19 cellular contexts compared by ENCODE assay signal in the genomic region with DNA sequence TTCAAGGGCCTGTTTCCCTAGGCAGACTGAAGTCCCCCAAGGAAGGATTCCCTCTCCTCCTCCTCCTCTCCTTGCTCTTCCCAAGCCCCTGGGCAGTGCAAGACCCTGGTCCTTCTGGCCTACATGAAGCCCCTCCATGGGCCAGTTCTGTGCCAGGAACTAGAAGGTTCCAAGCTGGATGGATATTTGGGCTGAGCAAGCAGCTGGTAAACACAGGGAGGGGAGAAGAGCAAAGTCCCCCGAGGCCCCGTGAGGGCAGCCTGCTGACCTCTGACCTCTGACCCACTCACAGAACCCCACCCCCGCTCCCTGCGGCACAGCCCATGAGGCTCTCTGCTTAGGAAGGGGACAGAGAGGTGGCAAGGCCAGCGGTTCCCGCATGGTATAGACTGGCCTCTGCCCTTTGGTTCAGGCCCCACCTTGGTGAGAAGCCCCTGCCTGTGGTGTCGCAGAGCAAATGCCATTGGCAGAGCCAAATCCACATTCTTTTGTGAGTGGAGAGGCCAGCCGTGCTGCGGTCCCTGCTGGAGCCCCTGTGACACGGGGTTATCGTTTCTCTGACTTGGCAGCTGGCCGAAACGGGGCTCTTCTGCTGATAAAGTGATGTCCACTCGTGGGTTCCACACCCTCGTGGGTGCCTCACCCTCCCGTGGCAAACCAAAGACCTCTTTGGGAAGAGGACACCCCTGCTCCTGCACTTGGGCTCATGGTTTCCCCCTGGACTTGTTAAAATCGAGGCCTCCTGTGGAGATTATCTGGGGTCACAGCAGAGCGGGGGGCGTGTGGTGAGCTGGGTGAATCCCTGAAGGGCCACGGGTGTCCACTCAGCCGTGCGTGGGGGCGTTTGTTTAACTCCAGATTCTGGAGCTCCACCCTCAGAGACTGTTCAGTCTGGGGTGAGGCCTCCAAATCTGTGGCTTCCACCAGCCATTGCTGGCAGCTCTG. TPM values are rescaled to one million over a fixed set of nuclear protein-coding genes. Genes with fewer than 3 reads are reported as not detected.
DNase-seq lines count a peak whose midpoint lies in the region; ATAC-seq, FAIRE-seq and TF ChIP-seq lines count a peak whose summit lies in the region.
"Had no signal": no experiment of that assay in that cellular context is flagged by ENCODE, and none has a peak within 500 bp of the region (broad histone marks: within the 10 kb centered on the region; RNA-seq: fewer than 3 reads in every experiment).

No MANE protein-coding gene starts in this region.

- H3K9ac ChIP-seq in H1 (replicated peaks in 1 of 4; ENCODE audit: extremely low read depth in 1 of 4, low read depth in 3 of 4, low read length in 3 of 4): no peak overlapping the region

- no peaks in the 10 kb centered on the region for H3K79me2 ChIP-seq in H1 (ENCODE audit: control insufficient read depth in 1 of 2, insufficient read depth in 2 of 2, low read length in 2 of 2)

- no peak for FAIRE-seq in H1 (lab: Jason Lieb, UNC)

- H3K23ac ChIP-seq in H1 (ENCODE audit: insufficient read length): no peak overlapping the region

- H3K36me3 ChIP-seq in WERI-Rb-1 (no peaks in the 10 kb centered on the region), H1 (ENCODE audit: control insufficient read depth in 2 of 4, insufficient read depth in 4 of 4, low read length in 3 of 4) (no peaks in the 10 kb centered on the region), right lobe of liver (no peaks in the 10 kb centered on the region)
- H3K36me3 ChIP-seq: Peyer's patch had no signal

- H3K4ac ChIP-seq in H1 (replicated peaks; ENCODE audit: insufficient read length, low read depth, low read length): peak overlapping the region; percentile 19

- no peaks in the 10 kb centered on the region for H3K79me1 ChIP-seq in H1 (ENCODE audit: low read depth, low read length)

- no peak overlapping the region for H2AK5ac ChIP-seq in H1 (ENCODE audit: low read depth, low read length)

- H3K36me3 Mint-ChIP-seq in stimulated activated naive B cell treated with anti-CD40 and anti-IgM and Interleukin-4, amounts not matched to agents 10 μg/mL and 1 μg/mL and 100 μg/mL, for 72 hours: peaks cover 0 to 3% of the 10 kb centered on the region in 2 donors
- H3K36me3 Mint-ChIP-seq in natural killer cell treated with Interleukin-12 subunit alpha and Interleukin-12 subunit beta and Interleukin-15 and Interleukin-18, amount 100 ng/mL, for 72 hours: no peaks in the 10 kb centered on the region
- H3K36me3 Mint-ChIP-seq: CD14-positive monocyte had no signal

- H2AFZ ChIP-seq in H1 (ENCODE audit: low read length): no peak overlapping the region

- peak overlapping the region; percentile 58; the same call in 1 of the 2 replicates for H4K8ac ChIP-seq in H1 (ENCODE audit: extremely low read depth, insufficient read depth, low read length)

- H3K9me3 ChIP-seq in WERI-Rb-1 (ENCODE audit: severe bottlenecking) (no peaks in the 10 kb centered on the region), H1 (ENCODE audit: insufficient read depth in 2 of 2, low read depth in 1 of 2, low read length in 1 of 2) (no peaks in the 10 kb centered on the region), right lobe of liver (no peaks in the 10 kb centered on the region)
- H3K9me3 ChIP-seq: Peyer's patch had no signal

- H3K4me3 Mint-ChIP-seq in stimulated activated naive B cell treated with anti-CD40 and anti-IgM and Interleukin-4, amounts not matched to agents 10 μg/mL and 1 μg/mL and 100 μg/mL, for 72 hours: no peak overlapping the region
- H3K4me3 Mint-ChIP-seq in natural killer cell treated with Interleukin-12 subunit alpha and Interleukin-12 subunit beta and Interleukin-15 and Interleukin-18, amount 100 ng/mL, for 72 hours: no peak overlapping the region

- H3K27ac Mint-ChIP-seq in stimulated activated naive B cell treated with anti-CD40 and anti-IgM and Interleukin-4, amounts not matched to agents 10 μg/mL and 1 μg/mL and 100 μg/mL, for 72 hours: peak overlapping the region; percentile 1
- H3K27ac Mint-ChIP-seq in natural killer cell treated with Interleukin-12 subunit alpha and Interleukin-12 subunit beta and Interleukin-15 and Interleukin-18, amount 100 ng/mL, for 72 hours: no peak overlapping the region
- H3K27ac Mint-ChIP-seq: CD14-positive monocyte had no signal

- no peak overlapping the region for H3K4me3 ChIP-seq in WERI-Rb-1 (ENCODE audit: low read depth, low read length)
- H3K4me3 ChIP-seq in H1 (ENCODE audit: extremely low read depth in 1 of 4, insufficient read depth in 2 of 4, low read depth in 3 of 4, low read length in 4 of 4): no peak overlapping the region
- H3K4me3 ChIP-seq in right lobe of liver: peak overlapping the region in 2 of 3 donors; percentile 42 to 65
- H3K4me3 ChIP-seq: Peyer's patch, SK-N-MC had no signal

- H2BK12ac ChIP-seq in H1 (ENCODE audit: low read depth, low read length): peak overlapping the region; percentile 84; the same call in 1 of the 2 replicates

- no peak overlapping the region for H4K91ac ChIP-seq in H1 (replicated peaks; ENCODE audit: insufficient read length, low read length)

- TF ChIP-seq CTCF in WERI-Rb-1 (IDR thresholded peaks at IDR 0.05; ENCODE audit: low read depth, low read length) (no peak), H1 (IDR thresholded peaks at IDR 0.05; ENCODE audit: control extremely low read depth in 1 of 3, insufficient read depth in 1 of 3, low read depth in 1 of 3, low read length in 3 of 3) (no peak), right lobe of liver (IDR thresholded peaks at IDR 0.05) (no peak)

- peaks cover 43 to 67% of the 10 kb centered on the region in 2 donors for H3K27me3 Mint-ChIP-seq in stimulated activated naive B cell treated with anti-CD40 and anti-IgM and Interleukin-4, amounts not matched to agents 10 μg/mL and 1 μg/mL and 100 μg/mL, for 72 hours
- H3K27me3 Mint-ChIP-seq in natural killer cell treated with Interleukin-12 subunit alpha and Interleukin-12 subunit beta and Interleukin-15 and Interleukin-18, amount 100 ng/mL, for 72 hours: peaks cover 0 to 7% of the 10 kb centered on the region in 2 donors

- H4K20me1 ChIP-seq in H1 (replicated peaks in 1 of 2; ENCODE audit: control insufficient read depth in 1 of 2, insufficient read depth in 2 of 2, low read length in 2 of 2): no peaks in the 10 kb centered on the region

- peaks cover 10% of the 10 kb centered on the region; the same call in 1 of the 2 replicates for H3K23me2 ChIP-seq in H1 (ENCODE audit: low read depth, low read length)

- H3K4me1 ChIP-seq in H1 (replicated peaks in 1 of 4; ENCODE audit: control insufficient read depth in 3 of 4, insufficient read depth in 4 of 4, low read length in 3 of 4) (peaks cover 0 to 21% (median 15%) of the 10 kb centered on the region in 4 experiments; a peak in 6 of 7 replicates), right lobe of liver (peaks cover 0 to 30% (median 15%) of the 10 kb centered on the region in 4 donors)

- H2BK15ac ChIP-seq in H1 (ENCODE audit: low read length): peak overlapping the region; percentile 72; the same call in 1 of the 2 replicates

- intact Hi-C loops in right lobe of liver (cut with DNase I): no loop called here

- TF ChIP-seq RAD21 in H1 (IDR thresholded peaks at IDR 0.05 in 1 of 2, conservative IDR thresholded peaks at IDR 0.05 in 1 of 2; ENCODE audit: low read depth in 2 of 2, low read length in 2 of 2): no peak

- H3K14ac ChIP-seq in H1 (ENCODE audit: insufficient read length): no peak overlapping the region

- WGBS in H1 (ENCODE audit: extremely low coverage in 1 of 2, insufficient coverage in 1 of 2, insufficient read length in 1 of 2, insufficient replicate concordance in 2 of 2, low coverage in 1 of 2, low lambda C conversion rate in 2 of 2, missing lambda C conversion rate in 1 of 2), 2 experiments: 82% methylated on average over 22 of the region's 23 CpGs; no CpG with 5 or more reads in 1 of the 2 experiments
- WGBS in right lobe of liver (ENCODE audit: insufficient coverage, low coverage, low lambda C conversion rate, missing lambda C conversion rate): no CpG with 5 or more reads among the region's 23 CpGs

- no peak for DNase-seq in WERI-Rb-1
- DNase-seq in H1 (ENCODE audit: low read depth in 1 of 2, low spot score in 2 of 2): no peak
- peak; percentile 75 to 95 (median 83) for DNase-seq in right lobe of liver
- no peak for DNase-seq in stimulated activated naive B cell treated with anti-CD40 and anti-IgM and Interleukin-4, amounts not matched to agents 10 μg/mL and 1 μg/mL and 100 μg/mL, for 72 hours
- DNase-seq in natural killer cell treated with Interleukin-12 subunit alpha and Interleukin-12 subunit beta and Interleukin-15 and Interleukin-18, amount 100 ng/mL, for 72 hours (ENCODE audit: low spot score): no peak
- no peak for DNase-seq in SHP77 treated with DMSO at 0.1 percent for 48 hours (lab: John Stamatoyannopoulos, UW)
- no peak for DNase-seq in activated naive CD4-positive, alpha-beta T cell (lab: John Stamatoyannopoulos, UW)
- DNase-seq: AML-193; DMS 273 treated with DMSO at 0.1 percent for 48 hours; GF-D8; HCEC 1CT; NCI-H1092 treated with DMSO at 0.1 percent for 48 hours; NCI-H2081 treated with DMSO at 0.1 percent for 48 hours; NCI-H446 treated with DMSO at 0.1 percent for 48 hours; NK-92 treated with Interleukin-12 subunit alpha and Interleukin-12 subunit beta, amount 100 ng/mL, for 24 hours; Peyer's patch had no signal

- H3K27ac ChIP-seq in WERI-Rb-1 (peak overlapping the region; percentile 70), H1 (ENCODE audit: low read depth, low read length) (no peak overlapping the region), right lobe of liver (peak overlapping the region in 2 of 3 donors; percentile 78 to 97)
- H3K27ac ChIP-seq: Peyer's patch, SK-N-MC had no signal

- POLR2A ChIA-PET in H1 (lab: Charles Lee; ENCODE audit: partially characterized antibody): interaction anchor here (1.1 to 1.8 kb wide), 3 partner anchors 13 to 109 kb away, joined by 3 to 9 read pairs (median 7); partner anchors contain the start of gene NKAIN4

- H3K56ac ChIP-seq in H1 (replicated peaks; ENCODE audit: insufficient read length, low read depth, low read length): no peak overlapping the region

- CTCF ChIA-PET in H1 (lab: Charles Lee; ENCODE audit: partially characterized antibody): interaction anchor here (0.8 to 8.1 kb wide), 12 partner anchors 12 to 128 kb away, joined by 3 to 85 read pairs (median 3); no protein-coding TSS in a partner anchor

- no peak for TF ChIP-seq EP300 in H1 (IDR thresholded peaks at IDR 0.05; ENCODE audit: borderline replicate concordance in 1 of 2, low read depth in 2 of 2, low read length in 2 of 2)

- peaks cover 5 to 6% of the 10 kb centered on the region in 2 donors for H3K4me1 Mint-ChIP-seq in stimulated activated naive B cell treated with anti-CD40 and anti-IgM and Interleukin-4, amounts not matched to agents 10 μg/mL and 1 μg/mL and 100 μg/mL, for 72 hours
- H3K4me1 Mint-ChIP-seq in natural killer cell treated with Interleukin-12 subunit alpha and Interleukin-12 subunit beta and Interleukin-15 and Interleukin-18, amount 100 ng/mL, for 72 hours (ENCODE audit: low read depth in 2 of 2): no peaks in the 10 kb centered on the region
- H3K4me1 Mint-ChIP-seq: CD14-positive monocyte had no signal

- no peak overlapping the region for H2BK120ac ChIP-seq in H1 (replicated peaks; ENCODE audit: low read depth, low read length)

- peak; percentile 67 to 80 (median 73) for ATAC-seq in right lobe of liver
- ATAC-seq in stimulated activated naive B cell treated with anti-CD40 and anti-IgM and Interleukin-4, amounts not matched to agents 10 μg/mL and 1 μg/mL and 100 μg/mL, for 72 hours (replicated peaks): no peak
- no peak for ATAC-seq in natural killer cell treated with Interleukin-12 subunit alpha and Interleukin-12 subunit beta and Interleukin-15 and Interleukin-18, amount 100 ng/mL, for 72 hours

- H3K4me2 ChIP-seq in H1 (ENCODE audit: insufficient read depth in 1 of 2, low read depth in 2 of 2, low read length in 2 of 2): no peak overlapping the region; a peak in 1 of 4 replicates

- H3K9me3 Mint-ChIP-seq in stimulated activated naive B cell treated with anti-CD40 and anti-IgM and Interleukin-4, amounts not matched to agents 10 μg/mL and 1 μg/mL and 100 μg/mL, for 72 hours: no peaks in the 10 kb centered on the region
- H3K9me3 Mint-ChIP-seq in natural killer cell treated with Interleukin-12 subunit alpha and Interleukin-12 subunit beta and Interleukin-15 and Interleukin-18, amount 100 ng/mL, for 72 hours: no peaks in the 10 kb centered on the region

- no peak overlapping the region; the same call in 1 of the 2 replicates for H3K18ac ChIP-seq in H1 (ENCODE audit: extremely low read depth, low read length)

- peak overlapping the region; percentile 66; the same call in 1 of the 2 replicates for H2BK5ac ChIP-seq in H1 (ENCODE audit: low read depth, low read length)

- no peak overlapping the region for H4K5ac ChIP-seq in H1 (ENCODE audit: insufficient read length, low read depth, low read length)

- H3K27me3 ChIP-seq in WERI-Rb-1 (ENCODE audit: insufficient read depth, low read depth, severe bottlenecking) (no peaks in the 10 kb centered on the region), H1 (replicated peaks in 1 of 4; ENCODE audit: control insufficient read depth in 3 of 4, extremely low read depth in 1 of 4, insufficient read depth in 3 of 4, low read length in 3 of 4) (peaks cover 0 to 29% (median 18%) of the 10 kb centered on the region in 4 experiments; a peak in 6 of 7 replicates), right lobe of liver (no peaks in the 10 kb centered on the region)

- H2BK20ac ChIP-seq in H1 (ENCODE audit: low read length): peak overlapping the region; percentile 90; the same call in 1 of the 2 replicates

- TF ChIP-seq POLR2A in H1 (IDR thresholded peaks at IDR 0.05; ENCODE audit: control extremely low read depth in 1 of 2, low read depth in 2 of 2, low read length in 2 of 2): no peak
- TF ChIP-seq POLR2A in right lobe of liver (IDR thresholded peaks at IDR 0.05): no peak

RNA-seq across cellular contexts. Expression of gene CHRNA4, which starts 2.1 kb away (rescaled TPM):
- 2.7 and 5.7 TPM in 2 replicates for total RNA-seq in H1 (2021; fragmentation: NEBNext Ultra II Directional; extraction: Animal tissue kit (Norgen Biotek cat#: 25700))
- polyA plus RNA-seq in H1 (2011; rRNA removed): 4.3 and 5.0 TPM in 2 replicates
- polyA plus RNA-seq in H1 (2011; cell fraction: cytosol; rRNA removed): 1.8 TPM
- 4.9 TPM for polyA plus RNA-seq in H1 (2011; cell fraction: nucleus; rRNA removed)
- polyA plus RNA-seq in H1 (2012, experiment 1 of 2): 2.0 to 4.0 TPM (median 2.5 TPM) in 4 replicates
- polyA plus RNA-seq in H1 (2012, experiment 2 of 2): 1.6 TPM
- polyA plus RNA-seq in H1 (2013, experiment 1 of 2): 4.1 TPM
- polyA plus RNA-seq in H1 (2013, experiment 2 of 2): 3.8 TPM
- 5.6 and 11.1 TPM in 2 replicates for polyA minus RNA-seq in H1 (2011; rRNA and poly(A)+ RNA removed)
- polyA minus RNA-seq in H1 (2011; cell fraction: cytosol; rRNA and poly(A)+ RNA removed): 8.4 TPM
- 4.4 TPM for polyA minus RNA-seq in H1 (2011; cell fraction: nucleus; rRNA and poly(A)+ RNA removed)
- total RNA-seq in right lobe of liver: 100 to 1,000 TPM in 1 of 6 experiments, 10 to 100 TPM in 3, 1 to 10 TPM in 2; 4.6 to 165 (median 26.8) TPM
- not detected for total RNA-seq in natural killer cell treated with Interleukin-12 subunit alpha and Interleukin-12 subunit beta and Interleukin-15 and Interleukin-18, amount 100 ng/mL, for 72 hours
- total RNA-seq: Daoy, Peyer's patch had no signal
- polyA plus RNA-seq: CD14-positive monocyte had no signal

Comparison
In these comparisons a context has a peak if more than half of its experiments do, and no peak if none do; other contexts are left out.
1. DNase-seq: peak in right lobe of liver (3 of 3); none in WERI-Rb-1 (single experiment), H1 (0 of 2), stimulated activated naive B cell treated with anti-CD40 and anti-IgM and Interleukin-4, amounts not matched to agents 10 μg/mL and 1 μg/mL and 100 μg/mL, for 72 hours (single experiment), natural killer cell treated with Interleukin-12 subunit alpha and Interleukin-12 subunit beta and Interleukin-15 and Interleukin-18, amount 100 ng/mL, for 72 hours (single experiment), SHP77 treated with DMSO at 0.1 percent for 48 hours (single experiment) and activated naive CD4-positive, alpha-beta T cell (0 of 4).
2. H3K4me3 ChIP-seq: peak in right lobe of liver (2 of 3); none in WERI-Rb-1 (single experiment) and H1 (0 of 4).
3. ATAC-seq: peak in right lobe of liver (4 of 4); none in stimulated activated naive B cell treated with anti-CD40 and anti-IgM and Interleukin-4, amounts not matched to agents 10 μg/mL and 1 μg/mL and 100 μg/mL, for 72 hours (0 of 2) and natural killer cell treated with Interleukin-12 subunit alpha and Interleukin-12 subunit beta and Interleukin-15 and Interleukin-18, amount 100 ng/mL, for 72 hours (0 of 2).